In genomic region chr16:73049051-73049910, GRCh38 we compare ENCODE assay signal across 1 cellular context.
A peak's percentile ranks its signal among the peaks of the same experiment; 100 is the strongest.
TF ChIP-seq lines count a peak whose summit lies in the region.

No MANE protein-coding gene starts in this region.

TF ChIP-seq in HepG2, 621 proteins besides CTCF, POLR2A, EP300 and RAD21 (continued from another document and continues in another):
- TF ChIP-seq ARID4A (CRISPR knock-in tag; IDR thresholded peaks at IDR 0.05; ENCODE audit: borderline replicate concordance) = 0 out of 2 replicates have a peak, but pooled peaks have one; percentile 0
- no peak for TF ChIP-seq POGK (CRISPR knock-in tag; conservative IDR thresholded peaks at IDR 0.05)
- no peak for TF ChIP-seq PAF1 (CRISPR knock-in tag; IDR thresholded peaks at IDR 0.05)
- no peak for TF ChIP-seq SIX4 (CRISPR knock-in tag; IDR thresholded peaks at IDR 0.05)
- TF ChIP-seq ZNF382 (CRISPR knock-in tag; IDR thresholded peaks at IDR 0.05; ENCODE audit: borderline replicate concordance) = no peak
- no peak for TF ChIP-seq REST (IDR thresholded peaks at IDR 0.05; ENCODE audit: borderline replicate concordance in 1 of 2, low read depth in 1 of 2, low read length in 2 of 2)
- no peak for TF ChIP-seq ZNF597 (CRISPR knock-in tag; IDR thresholded peaks at IDR 0.05)
- no peak for TF ChIP-seq ZFP36 (IDR thresholded peaks at IDR 0.05; ENCODE audit: borderline replicate concordance, low read depth, low read length, partially characterized antibody)
- 0 out of 2 replicates have a peak, but pooled peaks have one; percentile 33 for TF ChIP-seq SP4 (CRISPR knock-in tag; IDR thresholded peaks at IDR 0.05)
- TF ChIP-seq SATB2 (CRISPR knock-in tag; IDR thresholded peaks at IDR 0.05) = no peak
- no peak for TF ChIP-seq POLR2G (IDR thresholded peaks at IDR 0.05; ENCODE audit: low read depth, low read length)
- TF ChIP-seq TCF12 (IDR thresholded peaks at IDR 0.05) = no peak
- no peak for TF ChIP-seq TCF12 (CRISPR knock-in tag; IDR thresholded peaks at IDR 0.05)
- TF ChIP-seq ZNF773 (CRISPR knock-in tag; IDR thresholded peaks at IDR 0.05; ENCODE audit: borderline replicate concordance) = no peak
- TF ChIP-seq ZC3H4 (CRISPR knock-in tag; IDR thresholded peaks at IDR 0.05; ENCODE audit: borderline replicate concordance) = peak; percentile 64; the same call in 1 of the 2 replicates
- peak in 1 of 2 experiments; percentile 1; a peak in 1 of 4 replicates for TF ChIP-seq KLF16 (CRISPR knock-in tag; IDR thresholded peaks at IDR 0.05)
- TF ChIP-seq TMF1 (CRISPR knock-in tag; IDR thresholded peaks at IDR 0.05; ENCODE audit: low read depth) = no peak
- no peak for TF ChIP-seq ZNF136 (CRISPR knock-in tag; IDR thresholded peaks at IDR 0.05; ENCODE audit: low read depth)
- TF ChIP-seq POLR2AphosphoS2 (IDR thresholded peaks at IDR 0.05; ENCODE audit: low read depth, low read length) = no peak
- no peak for TF ChIP-seq TFDP2 (CRISPR knock-in tag; IDR thresholded peaks at IDR 0.05)
- no peak for TF ChIP-seq ZBTB4 (CRISPR knock-in tag; IDR thresholded peaks at IDR 0.05; ENCODE audit: borderline replicate concordance)
- no peak for TF ChIP-seq AGO1 (IDR thresholded peaks at IDR 0.05; ENCODE audit: low read depth, low read length, poor library complexity, severe bottlenecking)
- TF ChIP-seq ZC3H13 (CRISPR knock-in tag; IDR thresholded peaks at IDR 0.05) = no peak
- TF ChIP-seq CHD4 (IDR thresholded peaks at IDR 0.05; ENCODE audit: borderline replicate concordance, low read length) = no peak
- TF ChIP-seq ZNF354B (CRISPR knock-in tag; IDR thresholded peaks at IDR 0.05) = no peak
- TF ChIP-seq ATF6 (CRISPR knock-in tag; conservative IDR thresholded peaks at IDR 0.05) = no peak
- TF ChIP-seq ZNF18 (CRISPR knock-in tag; IDR thresholded peaks at IDR 0.05; ENCODE audit: insufficient replicate concordance) = peak; percentile 12
- TF ChIP-seq ARID2 (CRISPR knock-in tag; IDR thresholded peaks at IDR 0.05; ENCODE audit: borderline replicate concordance) = no peak
- TF ChIP-seq FOXC1 (CRISPR knock-in tag; IDR thresholded peaks at IDR 0.05; ENCODE audit: borderline replicate concordance) = 0 out of 2 replicates have a peak, but pooled peaks have one; percentile 16
- no peak for TF ChIP-seq TAF15 (IDR thresholded peaks at IDR 0.05; ENCODE audit: low read depth, low read length, poor library complexity, severe bottlenecking)
- TF ChIP-seq SNRNP70 (IDR thresholded peaks at IDR 0.05; ENCODE audit: low read depth, low read length) = no peak
- no peak for TF ChIP-seq TBX3 (IDR thresholded peaks at IDR 0.05; ENCODE audit: borderline replicate concordance)
- TF ChIP-seq PHB2 (IDR thresholded peaks at IDR 0.05; ENCODE audit: partially characterized antibody) = no peak
- no peak for TF ChIP-seq ZNF138 (CRISPR knock-in tag; IDR thresholded peaks at IDR 0.05; ENCODE audit: low read depth)
- no peak for TF ChIP-seq ZNF468 (CRISPR knock-in tag; IDR thresholded peaks at IDR 0.05)
- TF ChIP-seq MIER3 (CRISPR knock-in tag; IDR thresholded peaks at IDR 0.05; ENCODE audit: borderline replicate concordance) = 0 out of 2 replicates have a peak, but pooled peaks have one; percentile 13
- TF ChIP-seq ZMAT5 (CRISPR knock-in tag; IDR thresholded peaks at IDR 0.05; ENCODE audit: borderline replicate concordance, low read depth) = no peak
- no peak for TF ChIP-seq ELF4 (CRISPR knock-in tag; IDR thresholded peaks at IDR 0.05; ENCODE audit: borderline replicate concordance)
- no peak for TF ChIP-seq ZNF772 (CRISPR knock-in tag; IDR thresholded peaks at IDR 0.05)
- no peak for TF ChIP-seq ZMYM2 (CRISPR knock-in tag; IDR thresholded peaks at IDR 0.05)
